7 cellular contexts compared by ENCODE assay signal in the genomic region with DNA sequence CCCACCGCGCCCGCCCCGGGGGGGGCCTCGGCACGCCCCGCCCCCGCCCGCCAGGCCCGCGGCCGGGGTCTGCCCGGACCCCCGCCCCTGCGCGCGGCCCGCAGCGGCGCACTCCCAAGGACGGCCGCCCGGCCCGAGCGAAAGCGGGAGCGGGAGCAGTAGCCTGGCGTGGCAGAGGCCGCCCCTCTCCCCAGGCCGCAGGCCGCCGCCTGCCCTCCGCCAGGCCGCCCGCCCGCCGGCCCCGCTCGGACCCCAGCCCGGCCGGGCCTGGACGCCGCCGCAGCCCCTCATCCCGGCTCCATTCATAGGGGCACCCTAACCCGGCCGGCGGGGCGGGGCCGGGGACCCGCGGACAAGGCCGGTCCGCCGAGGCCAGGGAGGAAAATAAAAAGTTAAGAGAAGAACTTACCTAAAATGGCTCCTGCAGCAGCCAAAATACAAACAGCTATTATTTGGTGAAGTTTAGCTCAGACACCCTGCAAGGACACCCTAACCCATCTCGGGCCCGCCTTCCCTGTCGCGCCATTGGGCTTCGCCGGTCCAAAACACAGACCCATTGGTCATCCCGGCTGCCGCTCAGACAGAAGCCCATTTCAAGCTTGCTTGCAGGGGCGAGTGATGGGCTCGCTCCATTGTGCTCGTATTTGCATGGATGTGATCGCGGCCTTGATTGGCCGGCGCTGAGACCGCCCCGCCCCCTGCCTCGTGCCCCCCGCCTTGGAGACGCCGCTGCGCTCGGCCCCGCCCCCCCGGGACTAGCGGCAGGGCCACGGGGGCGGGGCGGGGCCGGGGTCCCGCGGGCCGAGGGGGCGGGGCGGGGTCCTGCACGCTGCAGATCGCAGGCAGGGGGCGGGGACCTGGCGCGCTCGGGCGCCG.
A peak's percentile ranks its signal among the peaks of the same experiment; 100 is the strongest.
DNase-seq lines count a peak whose midpoint lies in the region; ATAC-seq, FAIRE-seq and TF ChIP-seq lines count a peak whose summit lies in the region.

Gene CHD6, minus strand, starts transcription at position 447 of the 876 bp plus-strand sequence. CDS start 67,040 bp downstream, outside the sequence.

- H3K4me3 ChIP-seq in retinal pigment epithelial cell (ENCODE audit: low read length) = peak within 1 kb of the TSS; percentile 80

- DNase-seq in GM18507 (ENCODE audit: extremely low spot score, insufficient read length, low read depth) (peak; percentile 94), NCI-H2029 treated with DMSO at 0.1 percent for 48 hours (lab: John Stamatoyannopoulos, UW) (peak; percentile 89), T-helper 9 cell (peak; percentile 98), astrocyte of the hippocampus (ENCODE audit: low read depth, low spot score) (peak; percentile 100), hypothalamus (lab: John Stamatoyannopoulos, UW) (peak; percentile 75 to 100 (median 98)), retinal pigment epithelial cell (ENCODE audit: low read depth) (peak; percentile 98)

- TF ChIP-seq CTCF in retinal pigment epithelial cell (conservative IDR thresholded peaks at IDR 0.05; ENCODE audit: low read depth, low read length) = no peak

- peak; percentile 98 for ATAC-seq in HG02981 (IDR thresholded peaks at IDR 0.05; ENCODE audit: unreplicated experiment)

- FAIRE-seq in GM18507 (lab: Jason Lieb, UNC) = peak; percentile 99

Comparison
In these comparisons a context has a peak if more than half of its experiments do, and no peak if none do; other contexts are left out.
1. Peak in every context shown above with its lines: DNase-seq, ATAC-seq and H3K4me3 ChIP-seq.